25 cellular contexts compared by ENCODE assay signal in the genomic region with DNA sequence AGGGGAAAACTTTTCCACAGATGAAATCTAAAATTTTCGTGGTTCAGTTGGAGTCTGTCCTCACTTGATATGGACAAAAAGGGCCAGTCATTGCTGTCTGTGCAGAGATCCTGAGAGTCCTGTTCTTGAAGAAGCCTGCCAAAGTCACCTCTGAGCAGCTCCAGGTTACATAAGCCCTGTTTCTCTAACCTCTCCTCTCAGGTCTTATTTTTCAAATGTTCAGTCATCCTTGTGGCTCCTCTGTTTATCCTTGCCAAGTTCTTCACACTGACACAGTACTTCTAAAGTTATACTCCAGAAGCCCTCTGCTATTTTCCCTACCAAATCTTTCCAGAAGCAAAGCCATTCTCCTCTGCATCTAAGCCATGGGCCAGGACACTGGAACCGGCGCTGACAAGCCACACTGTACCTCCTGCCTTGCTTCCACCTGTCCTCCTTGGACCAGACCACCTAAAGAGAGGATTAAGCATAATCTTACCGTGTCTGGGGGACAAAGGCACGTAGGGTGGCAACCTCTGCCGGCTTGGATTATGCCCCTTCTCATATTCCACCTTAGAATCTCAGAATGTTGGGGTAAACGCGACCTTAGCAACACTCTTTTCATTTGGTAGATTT.
DNase-seq lines count a peak whose midpoint lies in the region; ATAC-seq, FAIRE-seq and TF ChIP-seq lines count a peak whose summit lies in the region.
"Had no signal": no experiment of that assay in that cellular context is flagged by ENCODE, and none has a peak within 500 bp of the region (broad histone marks: within the 10 kb centered on the region; RNA-seq: fewer than 3 reads in every experiment).

No MANE protein-coding gene starts in this region.

- H4K8ac ChIP-seq in mesenchymal stem cell (ENCODE audit: low read length): no peak overlapping the region

- H2AFZ ChIP-seq in astrocyte (ENCODE audit: low read depth, low read length) (no peak overlapping the region), mesenchymal stem cell (ENCODE audit: low read depth, low read length) (no peak overlapping the region)

- H2AK5ac ChIP-seq in mesenchymal stem cell (ENCODE audit: low read length, severe bottlenecking): peak overlapping the region; percentile 1

- 94% methylated on average over 8 of the region's 8 CpGs for WGBS in mesenchymal stem cell

- H2BK15ac ChIP-seq in mesenchymal stem cell (ENCODE audit: low read depth, poor library complexity, severe bottlenecking): peak overlapping the region; percentile 26

- H3K4me1 Mint-ChIP-seq in astrocyte (ENCODE audit: low read depth, unreplicated experiment): peaks cover 13% of the 10 kb centered on the region

- no peak overlapping the region for H3K27ac Mint-ChIP-seq in astrocyte (ENCODE audit: unreplicated experiment)
- H3K27ac Mint-ChIP-seq: activated naive CD4-positive, alpha-beta T cell treated with anti-CD3 and anti-CD28 coated beads, Interleukin-2, amount 50 U/mL, for 24 hours; CD14-positive monocyte; T-cell had no signal

- no peak for TF ChIP-seq CTCF in astrocyte (IDR thresholded peaks at IDR 0.05; ENCODE audit: insufficient read depth, low read depth, low read length)

- H3K27me3 ChIP-seq in astrocyte (ENCODE audit: insufficient read depth, low read length) (no peaks in the 10 kb centered on the region), mesenchymal stem cell (ENCODE audit: control insufficient read depth in 1 of 2, insufficient read depth in 1 of 2, low read length in 2 of 2) (no peaks in the 10 kb centered on the region), skeletal muscle tissue (ENCODE audit: control insufficient read depth in 3 of 3, insufficient read depth in 3 of 3, low read length in 3 of 3) (no peaks in the 10 kb centered on the region)
- H3K27me3 ChIP-seq: foreskin keratinocyte, right atrium auricular region had no signal

- H3K9me3 ChIP-seq in astrocyte (ENCODE audit: insufficient read depth, low read depth, low read length) (no peaks in the 10 kb centered on the region), mesenchymal stem cell (ENCODE audit: control insufficient read depth, low read length) (peaks cover 4% of the 10 kb centered on the region), skeletal muscle tissue (ENCODE audit: control insufficient read depth in 3 of 3, low read length in 3 of 3) (no peaks in the 10 kb centered on the region)
- H3K9me3 ChIP-seq: lower lobe of right lung, right atrium auricular region had no signal

- H3K9ac ChIP-seq in astrocyte (ENCODE audit: low read length) (no peak overlapping the region), mesenchymal stem cell (ENCODE audit: low read length) (peak overlapping the region; percentile 55), skeletal muscle tissue (ENCODE audit: low read depth in 1 of 3, low read length in 3 of 3) (peak overlapping the region; percentile 5 to 24 (median 23))

- H3K79me2 ChIP-seq in astrocyte (ENCODE audit: insufficient read depth, low read length): peaks cover 6% of the 10 kb centered on the region

- H3K18ac ChIP-seq in mesenchymal stem cell (ENCODE audit: low read depth in 1 of 2, low read length in 2 of 2): peak overlapping the region in 1 of 2 experiments; percentile 13

- H3K4me3 ChIP-seq in astrocyte (ENCODE audit: insufficient read depth, low read depth, low read length) (no peak overlapping the region), mesenchymal stem cell (ENCODE audit: insufficient read depth in 1 of 2, low read depth in 1 of 2, low read length in 2 of 2) (no peak overlapping the region), skeletal muscle tissue (ENCODE audit: low read length in 3 of 3) (peak overlapping the region in 1 of 3 donors; percentile 11)
- H3K4me3 ChIP-seq: lower lobe of right lung, right atrium auricular region had no signal

- H3K4ac ChIP-seq in mesenchymal stem cell (ENCODE audit: low read depth in 1 of 2, low read length in 2 of 2): no peak overlapping the region

- FAIRE-seq in astrocyte (lab: Jason Lieb, UNC): no peak
- FAIRE-seq: keratinocyte had no signal

- in situ Hi-C loops in G401 (cut with HindIII; ENCODE audit: low sequenced_read_pairs): no loop called here

- H3K4me2 ChIP-seq in astrocyte (ENCODE audit: low read length) (peak overlapping the region; percentile 1), mesenchymal stem cell (ENCODE audit: low read length, poor library complexity, severe bottlenecking) (no peak overlapping the region)

- peaks cover 23% of the 10 kb centered on the region for H3K4me1 ChIP-seq in astrocyte (ENCODE audit: insufficient read depth, low read length)
- H3K4me1 ChIP-seq in mesenchymal stem cell (ENCODE audit: control insufficient read depth, insufficient read depth, low read depth, low read length): peaks cover 10% of the 10 kb centered on the region
- H3K4me1 ChIP-seq in skeletal muscle tissue (ENCODE audit: control insufficient read depth in 3 of 3, insufficient read depth in 3 of 3, low read length in 3 of 3): peaks cover 26 to 39% (median 27%) of the 10 kb centered on the region in 3 donors
- H3K4me1 ChIP-seq: foreskin keratinocyte had no signal

- ATAC-seq in GM18873 (IDR thresholded peaks at IDR 0.05; ENCODE audit: low FRiP score, unreplicated experiment): no peak
- ATAC-seq in GM19351 (IDR thresholded peaks at IDR 0.05; ENCODE audit: unreplicated experiment): no peak
- ATAC-seq: foreskin keratinocyte, lower lobe of right lung, T-cell had no signal

- DNase-seq in G401 (ENCODE audit: low spot score) (peak; percentile 78), astrocyte (ENCODE audit: low read depth) (no peak), mesenchymal stem cell (no peak)
- no peak for DNase-seq in effector CD4-positive, alpha-beta T cell
- no peak for DNase-seq in activated effector memory CD4-positive, alpha-beta T cell treated with anti-CD3 and anti-CD28 coated beads, Interleukin-2, amount 50 U/mL, for 16 hours
- DNase-seq: activated CD4-positive, alpha-beta T cell treated with anti-CD3 and anti-CD28 coated beads for 4 hours; aorta; foreskin keratinocyte; H7; lower lobe of right lung; NCI-H1694 treated with DMSO at 0.1 percent for 48 hours; NCI-H2227 treated with DMSO at 0.1 percent for 48 hours; NCI-H748 treated with DMSO at 0.1 percent for 48 hours; OCI-M1; SHP77 treated with DMSO at 0.1 percent for 48 hours; T-cell had no signal

- H3K27ac ChIP-seq in astrocyte (ENCODE audit: low read depth, low read length): no peak overlapping the region
- H3K27ac ChIP-seq in mesenchymal stem cell (ENCODE audit: low read length, poor library complexity, severe bottlenecking): peak overlapping the region; percentile 42
- peak overlapping the region; percentile 60 for H3K27ac ChIP-seq in skeletal muscle tissue (ENCODE audit: low read depth, low read length)
- H3K27ac ChIP-seq: epithelial cell of prostate, foreskin keratinocyte, lower lobe of right lung, right atrium auricular region had no signal

- H3K79me1 ChIP-seq in mesenchymal stem cell (replicated peaks; ENCODE audit: low read length, poor library complexity, severe bottlenecking): peaks cover 29% of the 10 kb centered on the region

- no peak overlapping the region for H3K4me3 Mint-ChIP-seq in astrocyte (ENCODE audit: unreplicated experiment)
- H3K4me3 Mint-ChIP-seq: activated naive CD4-positive, alpha-beta T cell treated with anti-CD3 and anti-CD28 coated beads, Interleukin-2, amount 50 U/mL, for 24 hours; CD14-positive monocyte; T-cell had no signal

- no peak overlapping the region for H2BK12ac ChIP-seq in mesenchymal stem cell (ENCODE audit: low read length in 2 of 2)

- H4K20me1 ChIP-seq in astrocyte (ENCODE audit: insufficient read depth, low read length): peaks cover 36% of the 10 kb centered on the region

- peaks cover 5% of the 10 kb centered on the region for H3K9me3 Mint-ChIP-seq in astrocyte (ENCODE audit: unreplicated experiment)

- no peak overlapping the region for H3K14ac ChIP-seq in mesenchymal stem cell (ENCODE audit: low read length in 2 of 2)

- H3K36me3 ChIP-seq in astrocyte (ENCODE audit: insufficient read depth, low read length): no peaks in the 10 kb centered on the region
- H3K36me3 ChIP-seq in mesenchymal stem cell (ENCODE audit: control insufficient read depth in 1 of 2, insufficient read depth in 2 of 2, low read depth in 1 of 2, low read length in 2 of 2): peaks cover 3 to 13% of the 10 kb centered on the region in 2 experiments
- H3K36me3 ChIP-seq in skeletal muscle tissue (ENCODE audit: control insufficient read depth in 3 of 3, insufficient read depth in 3 of 3, low read length in 3 of 3): no peaks in the 10 kb centered on the region
- H3K36me3 ChIP-seq: lower lobe of right lung, right atrium auricular region had no signal

- H2BK120ac ChIP-seq in mesenchymal stem cell (ENCODE audit: low read depth, low read length): no peak overlapping the region

- H2BK5ac ChIP-seq in mesenchymal stem cell (ENCODE audit: low read depth, low read length, poor library complexity, severe bottlenecking): no peak overlapping the region

- H4K91ac ChIP-seq in mesenchymal stem cell (ENCODE audit: low read length): no peak overlapping the region

- H3K36me3 Mint-ChIP-seq in astrocyte (ENCODE audit: low read depth, unreplicated experiment): peaks cover 13% of the 10 kb centered on the region

- no peak overlapping the region for H3K23ac ChIP-seq in mesenchymal stem cell (ENCODE audit: low read length in 2 of 2)

- no peaks in the 10 kb centered on the region for H3K27me3 Mint-ChIP-seq in astrocyte (ENCODE audit: low read depth, unreplicated experiment)
- H3K27me3 Mint-ChIP-seq: activated naive CD4-positive, alpha-beta T cell treated with anti-CD3 and anti-CD28 coated beads, Interleukin-2, amount 50 U/mL, for 24 hours; IgD-negative memory B cell; T-cell had no signal
